In the genomic region with DNA sequence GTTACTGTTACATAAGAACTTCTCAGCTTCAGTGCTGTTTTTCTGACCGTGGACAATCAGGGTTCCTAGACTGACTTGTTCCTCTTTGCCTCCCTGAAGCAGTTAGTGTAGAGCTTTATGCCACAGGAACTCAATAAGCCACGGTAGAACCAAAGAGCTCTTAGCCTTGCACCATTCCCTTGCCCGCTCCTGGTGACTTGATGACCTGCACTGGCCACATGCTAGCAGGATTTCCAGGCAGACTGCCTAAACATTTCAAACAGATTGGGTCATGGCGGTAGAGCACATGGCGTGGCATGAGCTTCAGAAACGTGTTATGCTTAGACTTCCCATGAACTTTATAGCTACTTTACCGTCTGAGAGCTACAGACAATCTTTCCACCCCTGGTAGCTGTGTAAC, we compare ENCODE assay signal across 14 cellular contexts. TPM values are rescaled to one million over a fixed set of nuclear protein-coding genes. Genes with fewer than 3 reads are reported as not detected.
A peak's percentile ranks its signal among the peaks of the same experiment; 100 is the strongest.
DNase-seq lines count a peak whose midpoint lies in the region; ATAC-seq and TF ChIP-seq lines count a peak whose summit lies in the region.
"Had no signal": no experiment of that assay in that cellular context is flagged by ENCODE, and none has a peak within 500 bp of the region (broad histone marks: within the 10 kb centered on the region; RNA-seq: fewer than 3 reads in every experiment).

No MANE protein-coding gene starts in this region.

- no peaks in the 10 kb centered on the region for H3K27me3 ChIP-seq in DND-41 (ENCODE audit: insufficient read depth, low read length, poor library complexity)
- H3K27me3 ChIP-seq: BLaER1, suprapubic skin had no signal

- H3K36me3 ChIP-seq in DND-41 (ENCODE audit: insufficient read depth, low read length) = no peaks in the 10 kb centered on the region
- H3K36me3 ChIP-seq: BLaER1, suprapubic skin had no signal

- CTCF ChIA-PET in T-cell (lab: Charles Lee) = interaction anchor here (0.8 to 2.2 kb wide), 6 partner anchors 16 to 86 kb away, joined by 3 to 11 read pairs (median 5); a partner anchor contains a TSS

- TF ChIP-seq CTCF in AG10803 (conservative IDR thresholded peaks at IDR 0.05; ENCODE audit: low read length) (no peak), DND-41 (IDR thresholded peaks at IDR 0.05; ENCODE audit: borderline replicate concordance, extremely low read depth, low read length, poor library complexity, severe bottlenecking) (no peak)

- no peaks in the 10 kb centered on the region for H3K27me3 Mint-ChIP-seq in T-cell
- H3K27me3 Mint-ChIP-seq in effector memory CD8-positive, alpha-beta T cell = no peaks in the 10 kb centered on the region

- intact Hi-C loops in cardiac septum (cut with DNase I) = no loop called here

- H3K4me3 ChIP-seq in AG10803 (ENCODE audit: low read length) = no peak overlapping the region
- H3K4me3 ChIP-seq in DND-41 (ENCODE audit: low read depth in 1 of 2, low read length in 2 of 2) = no peak overlapping the region
- H3K4me3 ChIP-seq: BLaER1, suprapubic skin had no signal

- H3K79me2 ChIP-seq in DND-41 (ENCODE audit: insufficient read depth, low read length) = no peaks in the 10 kb centered on the region

- H3K4me1 ChIP-seq in DND-41 (ENCODE audit: insufficient read depth, low read length) = peaks cover 61% of the 10 kb centered on the region

- DNase-seq in AG10803 (ENCODE audit: low read depth) (peak; percentile 71), DND-41 (no peak), T-cell (no peak), NCI-H748 (lab: John Stamatoyannopoulos, UW; ENCODE audit: unreplicated experiment) (no peak), RKO (ENCODE audit: low spot score) (no peak), NCI-H146 (lab: John Stamatoyannopoulos, UW) (no peak), cardiac septum (ENCODE audit: low spot score) (no peak)
- DNase-seq in effector memory CD8-positive, alpha-beta T cell = no peak
- DNase-seq: caudate nucleus, NCI-H345 had no signal

- H3K4me3 Mint-ChIP-seq in T-cell = peak overlapping the region in 2 of 3 donors; percentile 21 to 70
- H3K4me3 Mint-ChIP-seq in effector memory CD8-positive, alpha-beta T cell = peak overlapping the region; percentile 74 to 83

- H3K36me3 Mint-ChIP-seq in T-cell = no peaks in the 10 kb centered on the region
- H3K36me3 Mint-ChIP-seq in effector memory CD8-positive, alpha-beta T cell (ENCODE audit: insufficient read depth) = peaks cover 6% of the 10 kb centered on the region

- no peaks in the 10 kb centered on the region for H4K20me1 ChIP-seq in DND-41 (ENCODE audit: insufficient read depth, low read length)
- H4K20me1 ChIP-seq: BLaER1 had no signal

- no peak for ATAC-seq in DND-41 (ENCODE audit: insufficient read depth, low read depth)
- ATAC-seq in T-cell (replicated peaks in 1 of 4) = no peak
- no peak for ATAC-seq in effector memory CD8-positive, alpha-beta T cell (replicated peaks)

- POLR2A ChIA-PET in T-cell (lab: Charles Lee) = interaction anchor here in 1 of 2 donors (0.6 kb wide), 1 partner anchor 100 kb away, joined by 3 read pairs; no protein-coding TSS in a partner anchor

- peak overlapping the region; percentile 74; the same call in 1 of the 2 replicates for H3K4me2 ChIP-seq in DND-41 (ENCODE audit: insufficient read depth, low read length)
- H3K4me2 ChIP-seq: BLaER1 had no signal

- H3K27ac ChIP-seq in DND-41 (ENCODE audit: low read length) = no peak overlapping the region; the same call in 1 of the 2 replicates
- H3K27ac ChIP-seq: BLaER1, HL-60, suprapubic skin had no signal

- no peaks in the 10 kb centered on the region for H3K9me3 Mint-ChIP-seq in T-cell
- H3K9me3 Mint-ChIP-seq in effector memory CD8-positive, alpha-beta T cell = no peaks in the 10 kb centered on the region

- no peak overlapping the region for H3K9ac ChIP-seq in DND-41 (ENCODE audit: low read depth, low read length)
- H3K9ac ChIP-seq: BLaER1 had no signal

- H2AFZ ChIP-seq in DND-41 (ENCODE audit: low read depth, low read length) = no peak overlapping the region

- peaks cover 87 to 88% (median 87%) of the 10 kb centered on the region in 3 donors for H3K4me1 Mint-ChIP-seq in T-cell
- H3K4me1 Mint-ChIP-seq in effector memory CD8-positive, alpha-beta T cell (ENCODE audit: low read depth in 2 of 2) = peaks cover 66 to 75% of the 10 kb centered on the region in 2 donors

- no peaks in the 10 kb centered on the region for H3K9me3 ChIP-seq in DND-41 (ENCODE audit: insufficient read depth, low read length, severe bottlenecking)
- H3K9me3 ChIP-seq: BLaER1, suprapubic skin had no signal

- peak overlapping the region; percentile 86 to 90 for H3K27ac Mint-ChIP-seq in T-cell
- peak overlapping the region; percentile 84 to 86 for H3K27ac Mint-ChIP-seq in effector memory CD8-positive, alpha-beta T cell

RNA-seq across cellular contexts. Expression of a gene that starts 18.8 kb away (rescaled TPM):
- 1 to 10 TPM in 4 of 5 donors, under 1 TPM in 1; 0.70 to 5.2 (median 3.4) TPM for total RNA-seq in T-cell
- 0.27 TPM for total RNA-seq in cardiac septum
- total RNA-seq: epithelial cell of proximal tubule, suprapubic skin had no signal
